ENCODE assay signal across 1 cellular context in the genomic region with DNA sequence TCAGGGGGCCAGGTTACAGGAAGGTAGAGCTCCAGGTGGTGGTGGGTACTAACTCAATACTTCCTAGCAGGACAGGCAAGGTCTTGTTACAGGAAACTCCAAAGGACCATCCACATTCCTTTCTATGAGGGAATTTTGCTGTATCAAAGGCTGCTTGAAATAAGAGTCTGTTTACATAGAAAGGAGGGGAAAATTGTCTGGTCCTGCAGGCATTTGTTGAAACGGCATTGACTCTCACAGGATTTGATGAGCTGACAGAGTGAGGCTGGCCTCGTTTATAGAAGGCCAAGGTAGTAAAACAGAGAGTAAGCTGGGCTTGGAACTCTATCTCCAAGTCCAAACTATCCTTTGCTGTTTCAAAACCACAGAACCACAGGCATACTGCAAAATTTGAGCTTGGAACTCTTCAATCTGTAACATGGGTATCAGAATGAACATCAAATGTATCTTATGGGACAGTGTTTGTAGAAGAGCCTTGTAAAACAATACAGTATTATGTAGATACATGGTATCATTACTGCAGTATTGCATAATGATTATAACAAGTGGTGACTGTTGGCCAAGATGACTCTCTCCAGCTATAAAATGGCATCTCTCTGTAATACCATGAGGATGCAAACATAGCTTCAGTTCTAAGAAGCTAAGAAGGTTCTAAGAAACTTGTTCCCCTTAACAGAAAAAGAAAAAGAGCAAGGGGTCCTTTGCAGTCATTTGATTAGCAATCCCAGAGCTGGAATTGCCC.
TF ChIP-seq lines count a peak whose summit lies in the region.

No MANE protein-coding gene starts in this region.

TF ChIP-seq in HCT116, 20 proteins besides CTCF, POLR2A, EP300 and RAD21 (continued from another document):
- TF ChIP-seq, protein P1, sequence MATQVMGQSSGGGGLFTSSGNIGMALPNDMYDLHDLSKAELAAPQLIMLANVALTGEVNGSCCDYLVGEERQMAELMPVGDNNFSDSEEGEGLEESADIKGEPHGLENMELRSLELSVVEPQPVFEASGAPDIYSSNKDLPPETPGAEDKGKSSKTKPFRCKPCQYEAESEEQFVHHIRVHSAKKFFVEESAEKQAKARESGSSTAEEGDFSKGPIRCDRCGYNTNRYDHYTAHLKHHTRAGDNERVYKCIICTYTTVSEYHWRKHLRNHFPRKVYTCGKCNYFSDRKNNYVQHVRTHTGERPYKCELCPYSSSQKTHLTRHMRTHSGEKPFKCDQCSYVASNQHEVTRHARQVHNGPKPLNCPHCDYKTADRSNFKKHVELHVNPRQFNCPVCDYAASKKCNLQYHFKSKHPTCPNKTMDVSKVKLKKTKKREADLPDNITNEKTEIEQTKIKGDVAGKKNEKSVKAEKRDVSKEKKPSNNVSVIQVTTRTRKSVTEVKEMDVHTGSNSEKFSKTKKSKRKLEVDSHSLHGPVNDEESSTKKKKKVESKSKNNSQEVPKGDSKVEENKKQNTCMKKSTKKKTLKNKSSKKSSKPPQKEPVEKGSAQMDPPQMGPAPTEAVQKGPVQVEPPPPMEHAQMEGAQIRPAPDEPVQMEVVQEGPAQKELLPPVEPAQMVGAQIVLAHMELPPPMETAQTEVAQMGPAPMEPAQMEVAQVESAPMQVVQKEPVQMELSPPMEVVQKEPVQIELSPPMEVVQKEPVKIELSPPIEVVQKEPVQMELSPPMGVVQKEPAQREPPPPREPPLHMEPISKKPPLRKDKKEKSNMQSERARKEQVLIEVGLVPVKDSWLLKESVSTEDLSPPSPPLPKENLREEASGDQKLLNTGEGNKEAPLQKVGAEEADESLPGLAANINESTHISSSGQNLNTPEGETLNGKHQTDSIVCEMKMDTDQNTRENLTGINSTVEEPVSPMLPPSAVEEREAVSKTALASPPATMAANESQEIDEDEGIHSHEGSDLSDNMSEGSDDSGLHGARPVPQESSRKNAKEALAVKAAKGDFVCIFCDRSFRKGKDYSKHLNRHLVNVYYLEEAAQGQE (IDR thresholded peaks at IDR 0.05; ENCODE audit: low read depth): no peak
- TF ChIP-seq ZFX (IDR thresholded peaks at IDR 0.05) (no peak), JUND (IDR thresholded peaks at IDR 0.05) (no peak), CBX3 (IDR thresholded peaks at IDR 0.05; ENCODE audit: low read depth) (no peak), YY1 (IDR thresholded peaks at IDR 0.05; ENCODE audit: extremely low read depth, insufficient replicate concordance, low read depth, low read length) (no peak), FOSL1 (IDR thresholded peaks at IDR 0.05; ENCODE audit: low read depth) (no peak)
- TF ChIP-seq, protein P2, sequence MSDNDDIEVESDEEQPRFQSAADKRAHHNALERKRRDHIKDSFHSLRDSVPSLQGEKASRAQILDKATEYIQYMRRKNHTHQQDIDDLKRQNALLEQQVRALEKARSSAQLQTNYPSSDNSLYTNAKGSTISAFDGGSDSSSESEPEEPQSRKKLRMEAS (IDR thresholded peaks at IDR 0.05): no peak
- TF ChIP-seq, protein P3, sequence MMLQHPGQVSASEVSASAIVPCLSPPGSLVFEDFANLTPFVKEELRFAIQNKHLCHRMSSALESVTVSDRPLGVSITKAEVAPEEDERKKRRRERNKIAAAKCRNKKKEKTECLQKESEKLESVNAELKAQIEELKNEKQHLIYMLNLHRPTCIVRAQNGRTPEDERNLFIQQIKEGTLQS (IDR thresholded peaks at IDR 0.05): no peak
